1 cellular context compared by ENCODE assay signal in genomic region chr5:151065609-151066008, GRCh38.
TF ChIP-seq lines count a peak whose summit lies in the region.

No MANE protein-coding gene starts in this region.

TF ChIP-seq in WTC11, 78 proteins besides CTCF, POLR2A, EP300 and RAD21 (continued from another document):
- TF ChIP-seq ZNF425 (CRISPR knock-in tag; conservative IDR thresholded peaks at IDR 0.05) (no peak), JUN (CRISPR knock-in tag; IDR thresholded peaks at IDR 0.05) (no peak), IRF2 (CRISPR knock-in tag; IDR thresholded peaks at IDR 0.05; ENCODE audit: borderline replicate concordance, low read depth) (no peak), TEAD1 (CRISPR knock-in tag; IDR thresholded peaks at IDR 0.05) (no peak), STAT6 (CRISPR knock-in tag; conservative IDR thresholded peaks at IDR 0.05; ENCODE audit: low read depth) (no peak), FOXJ3 (CRISPR knock-in tag; IDR thresholded peaks at IDR 0.05; ENCODE audit: borderline replicate concordance) (no peak), SOX15 (CRISPR knock-in tag; IDR thresholded peaks at IDR 0.05) (no peak), TEAD4 (CRISPR knock-in tag; IDR thresholded peaks at IDR 0.05) (no peak)
- TF ChIP-seq, protein P1, sequence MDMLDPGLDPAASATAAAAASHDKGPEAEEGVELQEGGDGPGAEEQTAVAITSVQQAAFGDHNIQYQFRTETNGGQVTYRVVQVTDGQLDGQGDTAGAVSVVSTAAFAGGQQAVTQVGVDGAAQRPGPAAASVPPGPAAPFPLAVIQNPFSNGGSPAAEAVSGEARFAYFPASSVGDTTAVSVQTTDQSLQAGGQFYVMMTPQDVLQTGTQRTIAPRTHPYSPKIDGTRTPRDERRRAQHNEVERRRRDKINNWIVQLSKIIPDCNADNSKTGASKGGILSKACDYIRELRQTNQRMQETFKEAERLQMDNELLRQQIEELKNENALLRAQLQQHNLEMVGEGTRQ (CRISPR knock-in tag; IDR thresholded peaks at IDR 0.05): no peak
- TF ChIP-seq, protein P2, sequence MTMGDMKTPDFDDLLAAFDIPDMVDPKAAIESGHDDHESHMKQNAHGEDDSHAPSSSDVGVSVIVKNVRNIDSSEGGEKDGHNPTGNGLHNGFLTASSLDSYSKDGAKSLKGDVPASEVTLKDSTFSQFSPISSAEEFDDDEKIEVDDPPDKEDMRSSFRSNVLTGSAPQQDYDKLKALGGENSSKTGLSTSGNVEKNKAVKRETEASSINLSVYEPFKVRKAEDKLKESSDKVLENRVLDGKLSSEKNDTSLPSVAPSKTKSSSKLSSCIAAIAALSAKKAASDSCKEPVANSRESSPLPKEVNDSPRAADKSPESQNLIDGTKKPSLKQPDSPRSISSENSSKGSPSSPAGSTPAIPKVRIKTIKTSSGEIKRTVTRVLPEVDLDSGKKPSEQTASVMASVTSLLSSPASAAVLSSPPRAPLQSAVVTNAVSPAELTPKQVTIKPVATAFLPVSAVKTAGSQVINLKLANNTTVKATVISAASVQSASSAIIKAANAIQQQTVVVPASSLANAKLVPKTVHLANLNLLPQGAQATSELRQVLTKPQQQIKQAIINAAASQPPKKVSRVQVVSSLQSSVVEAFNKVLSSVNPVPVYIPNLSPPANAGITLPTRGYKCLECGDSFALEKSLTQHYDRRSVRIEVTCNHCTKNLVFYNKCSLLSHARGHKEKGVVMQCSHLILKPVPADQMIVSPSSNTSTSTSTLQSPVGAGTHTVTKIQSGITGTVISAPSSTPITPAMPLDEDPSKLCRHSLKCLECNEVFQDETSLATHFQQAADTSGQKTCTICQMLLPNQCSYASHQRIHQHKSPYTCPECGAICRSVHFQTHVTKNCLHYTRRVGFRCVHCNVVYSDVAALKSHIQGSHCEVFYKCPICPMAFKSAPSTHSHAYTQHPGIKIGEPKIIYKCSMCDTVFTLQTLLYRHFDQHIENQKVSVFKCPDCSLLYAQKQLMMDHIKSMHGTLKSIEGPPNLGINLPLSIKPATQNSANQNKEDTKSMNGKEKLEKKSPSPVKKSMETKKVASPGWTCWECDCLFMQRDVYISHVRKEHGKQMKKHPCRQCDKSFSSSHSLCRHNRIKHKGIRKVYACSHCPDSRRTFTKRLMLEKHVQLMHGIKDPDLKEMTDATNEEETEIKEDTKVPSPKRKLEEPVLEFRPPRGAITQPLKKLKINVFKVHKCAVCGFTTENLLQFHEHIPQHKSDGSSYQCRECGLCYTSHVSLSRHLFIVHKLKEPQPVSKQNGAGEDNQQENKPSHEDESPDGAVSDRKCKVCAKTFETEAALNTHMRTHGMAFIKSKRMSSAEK (CRISPR knock-in tag; IDR thresholded peaks at IDR 0.05; ENCODE audit: borderline replicate concordance): no peak
- TF ChIP-seq, protein P3, sequence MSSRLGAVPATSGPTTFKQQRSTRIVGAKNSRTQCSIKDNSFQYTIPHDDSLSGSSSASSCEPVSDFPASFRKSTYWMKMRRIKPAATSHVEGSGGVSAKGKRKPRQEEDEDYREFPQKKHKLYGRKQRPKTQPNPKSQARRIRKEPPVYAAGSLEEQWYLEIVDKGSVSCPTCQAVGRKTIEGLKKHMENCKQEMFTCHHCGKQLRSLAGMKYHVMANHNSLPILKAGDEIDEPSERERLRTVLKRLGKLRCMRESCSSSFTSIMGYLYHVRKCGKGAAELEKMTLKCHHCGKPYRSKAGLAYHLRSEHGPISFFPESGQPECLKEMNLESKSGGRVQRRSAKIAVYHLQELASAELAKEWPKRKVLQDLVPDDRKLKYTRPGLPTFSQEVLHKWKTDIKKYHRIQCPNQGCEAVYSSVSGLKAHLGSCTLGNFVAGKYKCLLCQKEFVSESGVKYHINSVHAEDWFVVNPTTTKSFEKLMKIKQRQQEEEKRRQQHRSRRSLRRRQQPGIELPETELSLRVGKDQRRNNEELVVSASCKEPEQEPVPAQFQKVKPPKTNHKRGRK (CRISPR knock-in tag; IDR thresholded peaks at IDR 0.05; ENCODE audit: borderline replicate concordance): no peak
- TF ChIP-seq, protein P4, sequence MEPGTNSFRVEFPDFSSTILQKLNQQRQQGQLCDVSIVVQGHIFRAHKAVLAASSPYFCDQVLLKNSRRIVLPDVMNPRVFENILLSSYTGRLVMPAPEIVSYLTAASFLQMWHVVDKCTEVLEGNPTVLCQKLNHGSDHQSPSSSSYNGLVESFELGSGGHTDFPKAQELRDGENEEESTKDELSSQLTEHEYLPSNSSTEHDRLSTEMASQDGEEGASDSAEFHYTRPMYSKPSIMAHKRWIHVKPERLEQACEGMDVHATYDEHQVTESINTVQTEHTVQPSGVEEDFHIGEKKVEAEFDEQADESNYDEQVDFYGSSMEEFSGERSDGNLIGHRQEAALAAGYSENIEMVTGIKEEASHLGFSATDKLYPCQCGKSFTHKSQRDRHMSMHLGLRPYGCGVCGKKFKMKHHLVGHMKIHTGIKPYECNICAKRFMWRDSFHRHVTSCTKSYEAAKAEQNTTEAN (CRISPR knock-in tag; IDR thresholded peaks at IDR 0.05): no peak
